32 cellular contexts compared by ENCODE assay signal in the genomic region with DNA sequence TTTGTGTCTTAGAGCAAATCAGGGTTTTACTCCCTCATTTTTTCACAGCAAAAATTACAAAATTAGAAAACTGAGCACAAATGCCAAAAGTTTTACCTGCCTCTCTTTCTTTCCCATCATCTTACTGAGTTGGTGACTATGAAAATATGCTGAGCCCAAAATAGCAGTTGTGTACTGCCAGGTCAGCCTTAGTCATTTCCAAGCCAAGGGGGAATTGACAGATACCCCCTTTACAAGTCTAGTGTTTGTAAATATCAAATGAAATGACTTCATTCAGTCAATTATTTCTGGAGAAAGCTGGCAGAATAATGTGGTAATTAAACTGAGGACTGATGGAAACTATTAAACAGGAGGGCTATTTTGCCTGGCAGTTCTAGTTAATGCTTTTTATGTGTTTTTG. TPM values are rescaled to one million over a fixed set of nuclear protein-coding genes. Genes with fewer than 3 reads are reported as not detected.
DNase-seq lines count a peak whose midpoint lies in the region; ATAC-seq, FAIRE-seq and TF ChIP-seq lines count a peak whose summit lies in the region.
"Had no signal": no experiment of that assay in that cellular context is flagged by ENCODE, and none has a peak within 500 bp of the region (broad histone marks: within the 10 kb centered on the region; RNA-seq: fewer than 3 reads in every experiment).

No MANE protein-coding gene starts in this region.

- H3K36me3 ChIP-seq in GM23248 (ENCODE audit: low read depth) (no peaks in the 10 kb centered on the region), endothelial cell of umbilical vein (ENCODE audit: control insufficient read depth in 2 of 2, extremely low read depth in 1 of 2, insufficient read depth in 2 of 2, low read length in 2 of 2) (no peaks in the 10 kb centered on the region), smooth muscle cell (ENCODE audit: low read depth) (no peaks in the 10 kb centered on the region), suprapubic skin (no peaks in the 10 kb centered on the region)
- H3K36me3 ChIP-seq: esophagus squamous epithelium, upper lobe of right lung had no signal

- H3F3A ChIP-seq in GM23248 (ENCODE audit: insufficient read depth) (peaks cover 9% of the 10 kb centered on the region; the same call in 1 of the 2 replicates), smooth muscle cell (ENCODE audit: low read depth) (no peaks in the 10 kb centered on the region)

- dilution Hi-C loops in endothelial cell of umbilical vein (cut with MboI; ENCODE audit: extremely low pct_ligation_motif_present, low sequenced_read_pairs), result no loop called here

- H3K9ac ChIP-seq in GM23248 (no peak overlapping the region), endothelial cell of umbilical vein (replicated peaks; ENCODE audit: extremely low read depth, insufficient read depth, low read length) (no peak overlapping the region), smooth muscle cell (ENCODE audit: low read depth) (no peak overlapping the region)

- CTCF ChIA-PET in endothelial cell of umbilical vein (lab: Charles Lee), result no interaction called here
- CTCF ChIA-PET in activated naive CD4-positive, alpha-beta T cell treated with anti-CD3 and anti-CD28 coated beads, Interleukin-2, amount 10 ng/mL, durations not matched to agents 7 days and 5 days (lab: Charles Lee), result no interaction called here

- no peaks in the 10 kb centered on the region for H3K4me1 Mint-ChIP-seq in activated naive CD4-positive, alpha-beta T cell treated with anti-CD3 and anti-CD28 coated beads, Interleukin-2, amount 10 ng/mL, durations not matched to agents 7 days and 5 days
- H3K4me1 Mint-ChIP-seq: activated CD4-positive, alpha-beta memory T cell treated with anti-CD3 and anti-CD28 coated beads, Interleukin-2, amount 10 ng/mL, durations not matched to agents 7 days and 5 days; activated naive CD8-positive, alpha-beta T cell treated with anti-CD3 and anti-CD28 coated beads, Interleukin-2, amount 50 U/mL, for 24 hours; endodermal cell; IgD-negative memory B cell; T-cell had no signal

- no peak for TF ChIP-seq EP300 in suprapubic skin (IDR thresholded peaks at IDR 0.05)

- no peaks in the 10 kb centered on the region for H3K9me3 Mint-ChIP-seq in activated naive CD4-positive, alpha-beta T cell treated with anti-CD3 and anti-CD28 coated beads, Interleukin-2, amount 10 ng/mL, durations not matched to agents 7 days and 5 days
- H3K9me3 Mint-ChIP-seq: activated CD4-positive, alpha-beta memory T cell treated with anti-CD3 and anti-CD28 coated beads, Interleukin-2, amount 10 ng/mL, durations not matched to agents 7 days and 5 days; activated naive CD8-positive, alpha-beta T cell treated with anti-CD3 and anti-CD28 coated beads, Interleukin-2, amount 50 U/mL, for 24 hours; CD8-positive, alpha-beta T cell; endodermal cell; H9; IgD-negative memory B cell; T-cell had no signal

- POLR2A ChIA-PET in endothelial cell of umbilical vein (lab: Charles Lee), result no interaction called here

- peak; percentile 49 for FAIRE-seq in endothelial cell of umbilical vein (lab: Jason Lieb, UNC)
- FAIRE-seq: GM12878 had no signal

- no peaks in the 10 kb centered on the region for H4K20me1 ChIP-seq in GM23248 (ENCODE audit: insufficient read depth)
- no peaks in the 10 kb centered on the region for H4K20me1 ChIP-seq in endothelial cell of umbilical vein (replicated peaks; ENCODE audit: control insufficient read depth, extremely low read depth, insufficient read depth, low read length)
- no peaks in the 10 kb centered on the region for H4K20me1 ChIP-seq in smooth muscle cell (ENCODE audit: low read depth)

- TF ChIP-seq CTCF in endothelial cell of umbilical vein (IDR thresholded peaks at IDR 0.05; ENCODE audit: extremely low read depth in 1 of 2, insufficient read depth in 1 of 2, low read depth in 1 of 2, low read length in 2 of 2) (no peak), smooth muscle cell (IDR thresholded peaks at IDR 0.05; ENCODE audit: borderline replicate concordance, insufficient read depth, poor library complexity, severe bottlenecking) (no peak), suprapubic skin (IDR thresholded peaks at IDR 0.05) (no peak), omental fat pad (IDR thresholded peaks at IDR 0.05) (no peak)

- no peaks in the 10 kb centered on the region for H3K79me2 ChIP-seq in GM23248 (ENCODE audit: insufficient read depth)
- no peaks in the 10 kb centered on the region for H3K79me2 ChIP-seq in endothelial cell of umbilical vein (ENCODE audit: control insufficient read depth, insufficient read depth, low read length)
- no peaks in the 10 kb centered on the region for H3K79me2 ChIP-seq in smooth muscle cell (ENCODE audit: low read depth)

- no TSS peak for BruUV-seq in endothelial cell of umbilical vein (replicated peaks; lab: Mats Ljungman, UMichigan)

- H3K27ac ChIP-seq in GM23248, result peak overlapping the region; percentile 26
- H3K27ac ChIP-seq in endothelial cell of umbilical vein (ENCODE audit: insufficient read depth, low read depth, low read length), result no peak overlapping the region
- H3K27ac ChIP-seq in smooth muscle cell (ENCODE audit: low read depth), result no peak overlapping the region
- H3K27ac ChIP-seq in suprapubic skin, result no peak overlapping the region
- H3K27ac ChIP-seq: esophagus squamous epithelium, psoas muscle, upper lobe of right lung had no signal

- in situ Hi-C loops in GM23248 (cut with MboI), result no loop called here

- H3K27me3 Mint-ChIP-seq in activated naive CD4-positive, alpha-beta T cell treated with anti-CD3 and anti-CD28 coated beads, Interleukin-2, amount 10 ng/mL, durations not matched to agents 7 days and 5 days, result peaks cover 21% of the 10 kb centered on the region

- no peak overlapping the region for H3K27ac Mint-ChIP-seq in activated naive CD4-positive, alpha-beta T cell treated with anti-CD3 and anti-CD28 coated beads, Interleukin-2, amount 10 ng/mL, durations not matched to agents 7 days and 5 days
- H3K27ac Mint-ChIP-seq: activated CD4-positive, alpha-beta memory T cell treated with anti-CD3 and anti-CD28 coated beads, Interleukin-2, amount 10 ng/mL, durations not matched to agents 7 days and 5 days; activated naive CD8-positive, alpha-beta T cell treated with anti-CD3 and anti-CD28 coated beads, Interleukin-2, amount 50 U/mL, for 24 hours; CD8-positive, alpha-beta T cell; endodermal cell; IgD-negative memory B cell; T-cell had no signal

- ATAC-seq in omental fat pad (ENCODE audit: low FRiP score), result no peak
- ATAC-seq: activated naive CD8-positive, alpha-beta T cell treated with anti-CD3 and anti-CD28 coated beads, Interleukin-2, amount 50 U/mL, for 24 hours; CD8-positive, alpha-beta T cell; GM12878; Panc1; psoas muscle; T-cell; upper lobe of right lung had no signal

- no peak overlapping the region for H3K4me3 Mint-ChIP-seq in activated naive CD4-positive, alpha-beta T cell treated with anti-CD3 and anti-CD28 coated beads, Interleukin-2, amount 10 ng/mL, durations not matched to agents 7 days and 5 days
- H3K4me3 Mint-ChIP-seq: activated CD4-positive, alpha-beta memory T cell treated with anti-CD3 and anti-CD28 coated beads, Interleukin-2, amount 10 ng/mL, durations not matched to agents 7 days and 5 days; activated naive CD8-positive, alpha-beta T cell treated with anti-CD3 and anti-CD28 coated beads, Interleukin-2, amount 50 U/mL, for 24 hours; CD8-positive, alpha-beta T cell; endodermal cell; H9; IgD-negative memory B cell; T-cell had no signal

- H3K4me1 ChIP-seq in GM23248 (ENCODE audit: insufficient read depth) (peaks cover 29% of the 10 kb centered on the region), endothelial cell of umbilical vein (ENCODE audit: control insufficient read depth, extremely low read depth, insufficient read depth, low read length) (no peaks in the 10 kb centered on the region), smooth muscle cell (ENCODE audit: low read depth) (no peaks in the 10 kb centered on the region), suprapubic skin (no peaks in the 10 kb centered on the region)
- H3K4me1 ChIP-seq: esophagus squamous epithelium, psoas muscle, upper lobe of right lung had no signal

- peak overlapping the region; percentile 20 for H3K4me2 ChIP-seq in GM23248 (ENCODE audit: unreplicated experiment)
- H3K4me2 ChIP-seq in endothelial cell of umbilical vein (ENCODE audit: insufficient read depth, low read length), result no peak overlapping the region
- no peak overlapping the region for H3K4me2 ChIP-seq in smooth muscle cell

- H2AFZ ChIP-seq in GM23248, result no peak overlapping the region
- no peak overlapping the region for H2AFZ ChIP-seq in endothelial cell of umbilical vein (ENCODE audit: low read depth, low read length)
- peak overlapping the region; percentile 10 for H2AFZ ChIP-seq in smooth muscle cell (ENCODE audit: low read depth)

- peaks cover 2% of the 10 kb centered on the region for H3K9me1 ChIP-seq in endothelial cell of umbilical vein (replicated peaks; ENCODE audit: control insufficient read depth, extremely low read depth, insufficient read depth, low read length)

- H3K9me3 ChIP-seq in GM23248 (ENCODE audit: low read depth), result no peaks in the 10 kb centered on the region
- H3K9me3 ChIP-seq in endothelial cell of umbilical vein (replicated peaks; ENCODE audit: control insufficient read depth, insufficient read depth, low read length), result no peaks in the 10 kb centered on the region
- no peaks in the 10 kb centered on the region for H3K9me3 ChIP-seq in smooth muscle cell (replicated peaks; ENCODE audit: low read depth)
- H3K9me3 ChIP-seq in suprapubic skin, result no peaks in the 10 kb centered on the region
- H3K9me3 ChIP-seq: esophagus squamous epithelium, psoas muscle, upper lobe of right lung had no signal

- H3K9me2 ChIP-seq in GM23248 (ENCODE audit: insufficient read depth), result no peaks in the 10 kb centered on the region

- H3K4me3 ChIP-seq in GM23248, result no peak overlapping the region
- no peak overlapping the region for H3K4me3 ChIP-seq in endothelial cell of umbilical vein (replicated peaks in 1 of 3; ENCODE audit: insufficient read depth in 1 of 3, low read depth in 1 of 3, low read length in 3 of 3)
- no peak overlapping the region for H3K4me3 ChIP-seq in smooth muscle cell
- H3K4me3 ChIP-seq in suprapubic skin, result no peak overlapping the region
- H3K4me3 ChIP-seq: esophagus squamous epithelium, GM12878, lung, psoas muscle, upper lobe of right lung had no signal

- H3K36me3 Mint-ChIP-seq in activated naive CD4-positive, alpha-beta T cell treated with anti-CD3 and anti-CD28 coated beads, Interleukin-2, amount 10 ng/mL, durations not matched to agents 7 days and 5 days, result no peaks in the 10 kb centered on the region
- H3K36me3 Mint-ChIP-seq: CD8-positive, alpha-beta T cell; IgD-negative memory B cell; T-cell had no signal

- DNase-seq in GM23248 (peak; percentile 62), NCI-H1105 treated with DMSO at 0.1 percent for 48 hours (lab: John Stamatoyannopoulos, UW) (peak; percentile 67), endothelial cell of umbilical vein (ENCODE audit: low read depth, low spot score) (peak; percentile 19), smooth muscle cell (lab: John Stamatoyannopoulos, UW; ENCODE audit: unreplicated experiment) (no peak), suprapubic skin (ENCODE audit: low spot score in 2 of 2) (no peak), omental fat pad (ENCODE audit: low spot score) (no peak)
- no peak for DNase-seq in effector CD4-positive, alpha-beta T cell
- DNase-seq in activated naive CD4-positive, alpha-beta T cell treated with anti-CD3 and anti-CD28 coated beads, Interleukin-2, amount 10 ng/mL, durations not matched to agents 7 days and 5 days, result no peak
- DNase-seq: activated CD4-positive, alpha-beta memory T cell treated with anti-CD3 and anti-CD28 coated beads, Interleukin-2, amount 10 ng/mL, durations not matched to agents 7 days and 5 days; activated CD4-positive, CD25-positive, alpha-beta regulatory T cell treated with anti-CD3 and anti-CD28 coated beads, Interleukin-2, amount 50 U/mL, for 72 hours; activated gamma-delta T cell; activated naive CD8-positive, alpha-beta T cell treated with anti-CD3 and anti-CD28 coated beads, Interleukin-2, amount 50 U/mL, for 24 hours; AML-193; CD8-positive, alpha-beta T cell; cortex of kidney; DMS153; endodermal cell; esophagus squamous epithelium; H9; MM.1S; NCI-H1436 treated with DMSO at 0.1 percent for 48 hours; NCI-H510A; NK-92 treated with Interleukin-12 subunit alpha and Interleukin-12 subunit beta, amount 100 ng/mL, for 24 hours; psoas muscle; SIG-M5; stimulated activated CD4-positive, alpha-beta T cell treated with anti-CD3 and anti-CD28 coated beads, Interleukin-1b, Interleukin-23, amount 100 ng/mL, for 48 hours; T-cell; upper lobe of right lung had no signal

- H3K27me3 ChIP-seq in GM23248 (replicated peaks; ENCODE audit: insufficient read depth) (no peaks in the 10 kb centered on the region), endothelial cell of umbilical vein (ENCODE audit: control insufficient read depth in 2 of 2, insufficient read depth in 2 of 2, low read length in 2 of 2) (no peaks in the 10 kb centered on the region), smooth muscle cell (ENCODE audit: low read depth) (peaks cover 4% of the 10 kb centered on the region), suprapubic skin (no peaks in the 10 kb centered on the region)
- H3K27me3 ChIP-seq: upper lobe of right lung had no signal

- intact Hi-C loops in endothelial cell of umbilical vein (cut with micrococcal nuclease), result no loop called here

- TF ChIP-seq POLR2A in endothelial cell of umbilical vein (IDR thresholded peaks at IDR 0.05; ENCODE audit: low read depth, low read length) (no peak), suprapubic skin (IDR thresholded peaks at IDR 0.05) (no peak)

RNA-seq across cellular contexts. Expression of a gene that starts 11.4 kb away (rescaled TPM):
- 16.4 and 27.7 TPM in 2 replicates for total RNA-seq in GM23248 (2014; rRNA removed; shearing (Covaris generic))
- 14.7 and 16.6 TPM in 2 replicates for polyA plus RNA-seq in GM23248 (2016; fragmentation: Nextera tagmentation; extraction: Ambion mirVana)
- total RNA-seq in endothelial cell of umbilical vein, result 6.4 and 7.7 TPM in 2 replicates
- 3.0 and 4.4 TPM in 2 replicates for polyA plus RNA-seq in endothelial cell of umbilical vein
- 5.4 and 5.6 TPM in 2 replicates for polyA plus RNA-seq in endothelial cell of umbilical vein (2011; cell fraction: cytosol; rRNA removed)
- 31.2 and 43.9 TPM in 2 replicates for polyA plus RNA-seq in endothelial cell of umbilical vein (2011; cell fraction: nucleus; rRNA removed)
- polyA plus RNA-seq in endothelial cell of umbilical vein (2012), result 5.5 and 6.5 TPM in 2 replicates
- 6.8 and 9.3 TPM in 2 replicates for polyA minus RNA-seq in endothelial cell of umbilical vein
- 4.2 TPM for polyA minus RNA-seq in endothelial cell of umbilical vein (2011; cell fraction: cytosol; rRNA and poly(A)+ RNA removed)
- 18.8 and 29.2 TPM in 2 replicates for polyA minus RNA-seq in endothelial cell of umbilical vein (2011; cell fraction: nucleus; rRNA and poly(A)+ RNA removed)
- 13.8 and 17.6 TPM in 2 replicates for total RNA-seq in smooth muscle cell
- 4.5 and 5.7 TPM in 2 replicates for polyA plus RNA-seq in smooth muscle cell
- total RNA-seq in suprapubic skin, result 10 to 100 TPM in 1 of 4 donors, 1 to 10 TPM in 3; 3.5 to 10.5 (median 7.7) TPM
- total RNA-seq in omental fat pad, result 10 to 100 TPM in 2 of 4 donors, 1 to 10 TPM in 2; 6.2 to 14.0 (median 8.5) TPM

Comparison
In these comparisons a context has a peak if more than half of its experiments do, and no peak if none do; other contexts are left out.
1. DNase-seq: peak in GM23248 (single experiment), NCI-H1105 treated with DMSO at 0.1 percent for 48 hours (single experiment) and endothelial cell of umbilical vein (single experiment); none in smooth muscle cell (single experiment), effector CD4-positive, alpha-beta T cell (single experiment), suprapubic skin (0 of 2), activated naive CD4-positive, alpha-beta T cell treated with anti-CD3 and anti-CD28 coated beads, Interleukin-2, amount 10 ng/mL, durations not matched to agents 7 days and 5 days (single experiment) and omental fat pad (single experiment).